Comparison of ENCODE assay signal across 12 cellular contexts in genomic region chr1:224696891-224697765, GRCh38.
DNase-seq lines count a peak whose midpoint lies in the region; TF ChIP-seq lines count a peak whose summit lies in the region.
"Had no signal": no experiment of that assay in that cellular context is flagged by ENCODE, and none has a peak within 500 bp of the region (broad histone marks: within the 10 kb centered on the region; RNA-seq: fewer than 3 reads in every experiment).

No MANE protein-coding gene starts in this region.

- H3K4me3 Mint-ChIP-seq in Calu3 (ENCODE audit: low read depth, unreplicated experiment) = no peak overlapping the region
- no peak overlapping the region for H3K4me3 Mint-ChIP-seq in activated naive CD8-positive, alpha-beta T cell treated with anti-CD3 and anti-CD28 coated beads for 36 hours
- H3K4me3 Mint-ChIP-seq: neural progenitor cell had no signal

- TF ChIP-seq RAD21 in Ishikawa (IDR thresholded peaks at IDR 0.05; ENCODE audit: low read depth) = no peak

- no peaks in the 10 kb centered on the region for H3K36me3 Mint-ChIP-seq in Calu3 (ENCODE audit: insufficient read depth, unreplicated experiment)
- H3K36me3 Mint-ChIP-seq in activated naive CD8-positive, alpha-beta T cell treated with anti-CD3 and anti-CD28 coated beads for 36 hours = no peaks in the 10 kb centered on the region
- H3K36me3 Mint-ChIP-seq: neural progenitor cell had no signal

- H3K27ac Mint-ChIP-seq in Calu3 (ENCODE audit: unreplicated experiment) = no peak overlapping the region
- H3K27ac Mint-ChIP-seq in activated naive CD8-positive, alpha-beta T cell treated with anti-CD3 and anti-CD28 coated beads for 36 hours = no peak overlapping the region
- H3K27ac Mint-ChIP-seq: neural progenitor cell had no signal

- H3K9me3 Mint-ChIP-seq in Calu3 (ENCODE audit: low read depth, unreplicated experiment) = no peaks in the 10 kb centered on the region
- no peaks in the 10 kb centered on the region for H3K9me3 Mint-ChIP-seq in activated naive CD8-positive, alpha-beta T cell treated with anti-CD3 and anti-CD28 coated beads for 36 hours
- H3K9me3 Mint-ChIP-seq: neural progenitor cell had no signal

- no peaks in the 10 kb centered on the region for H3K4me1 Mint-ChIP-seq in Calu3 (ENCODE audit: low read depth, unreplicated experiment)
- no peaks in the 10 kb centered on the region for H3K4me1 Mint-ChIP-seq in activated naive CD8-positive, alpha-beta T cell treated with anti-CD3 and anti-CD28 coated beads for 36 hours

- BruUV-seq in Calu3 (replicated peaks; lab: Mats Ljungman, UMichigan) = no TSS peak

- intact Hi-C loops in Calu3 (cut with micrococcal nuclease; ENCODE audit: unreplicated experiment) = no loop called here

- TF ChIP-seq EP300 in Ishikawa (IDR thresholded peaks at IDR 0.05; ENCODE audit: borderline replicate concordance) = no peak

- H3K4me3 ChIP-seq in astrocyte of the cerebellum (ENCODE audit: low read depth, low read length) = no peak overlapping the region
- H3K4me3 ChIP-seq: neural progenitor cell had no signal

- in situ Hi-C loops in astrocyte of the cerebellum (cut with HindIII; ENCODE audit: low sequenced_read_pairs) = no loop called here

- TF ChIP-seq CTCF in astrocyte of the cerebellum (IDR thresholded peaks at IDR 0.05; ENCODE audit: low read depth, low read length, missing control alignments) (no peak), Calu3 (IDR thresholded peaks at IDR 0.05; ENCODE audit: unreplicated experiment) (no peak)

- peaks cover 85% of the 10 kb centered on the region for H3K27me3 Mint-ChIP-seq in Calu3 (ENCODE audit: unreplicated experiment)
- H3K27me3 Mint-ChIP-seq in activated naive CD8-positive, alpha-beta T cell treated with anti-CD3 and anti-CD28 coated beads for 36 hours = no peaks in the 10 kb centered on the region

- DNase-seq in COLO829 (ENCODE audit: low spot score) (peak; percentile 58), astrocyte of the cerebellum (ENCODE audit: low read depth) (peak; percentile 48), kidney tubule cell (ENCODE audit: low spot score) (peak; percentile 62), amniotic stem cell (lab: John Stamatoyannopoulos, UW) (no peak), Calu3 (no peak), NCI-H2081 treated with DMSO at 0.1 percent for 48 hours (lab: John Stamatoyannopoulos, UW) (no peak)
- DNase-seq in activated naive CD8-positive, alpha-beta T cell treated with anti-CD3 and anti-CD28 coated beads for 36 hours = no peak
- DNase-seq: COR-L47; KBM-7; stimulated activated naive CD8-positive, alpha-beta T cell treated with anti-CD3 and anti-CD28 coated beads, Interleukin-15, Interleukin-2, amounts not matched to agents 100 U/mL and 50 U/mL, for 24 hours had no signal

- CTCF ChIA-PET in Calu3 (lab: Charles Lee) = no interaction called here

TF ChIP-seq in Ishikawa, 13 proteins besides CTCF, POLR2A, EP300 and RAD21:
- no peak for TF ChIP-seq YY1 (IDR thresholded peaks at IDR 0.05; ENCODE audit: low read depth)
- peak; percentile 47; the same call in 1 of the 2 replicates for TF ChIP-seq MAX (IDR thresholded peaks at IDR 0.05)
TF ChIP-seq in Ishikawa: peak in this region for 1.

Comparison
In these comparisons a context has a peak if more than half of its experiments do, and no peak if none do; other contexts are left out.
1. DNase-seq: peak in COLO829 (single experiment), astrocyte of the cerebellum (single experiment) and kidney tubule cell (single experiment); none in amniotic stem cell (single experiment), Calu3 (single experiment), NCI-H2081 treated with DMSO at 0.1 percent for 48 hours (single experiment) and activated naive CD8-positive, alpha-beta T cell treated with anti-CD3 and anti-CD28 coated beads for 36 hours (single experiment).